Comparison of ENCODE assay signal across 20 cellular contexts in genomic region chr12:68224613-68225285, GRCh38. TPM values are rescaled to one million over a fixed set of nuclear protein-coding genes. Genes with fewer than 3 reads are reported as not detected.
A peak's percentile ranks its signal among the peaks of the same experiment; 100 is the strongest.
DNase-seq lines count a peak whose midpoint lies in the region; ATAC-seq, FAIRE-seq and TF ChIP-seq lines count a peak whose summit lies in the region.
"Had no signal": no experiment of that assay in that cellular context is flagged by ENCODE, and none has a peak within 500 bp of the region (broad histone marks: within the 10 kb centered on the region; RNA-seq: fewer than 3 reads in every experiment).

No MANE protein-coding gene starts in this region.

- no peaks in the 10 kb centered on the region for H3K79me2 ChIP-seq in Loucy (ENCODE audit: insufficient read depth, low read length)

- H3K4me3 ChIP-seq in Loucy (ENCODE audit: low read length, poor library complexity, severe bottlenecking) (peak overlapping the region; percentile 57), bronchial epithelial cell (ENCODE audit: low read depth, low read length) (no peak overlapping the region), muscle layer of colon (ENCODE audit: low read depth in 1 of 2, low read length in 2 of 2) (no peak overlapping the region)
- H3K4me3 ChIP-seq: BLaER1 had no signal

- no peak overlapping the region for H2AFZ ChIP-seq in Loucy (ENCODE audit: low read length)

- H3K9me3 ChIP-seq in Loucy (ENCODE audit: insufficient read depth, low read depth, low read length) (no peaks in the 10 kb centered on the region), muscle layer of colon (ENCODE audit: low read length) (no peaks in the 10 kb centered on the region)
- H3K9me3 ChIP-seq: BLaER1 had no signal

- ATAC-seq in GM18870 (IDR thresholded peaks at IDR 0.05; ENCODE audit: unreplicated experiment): no peak
- ATAC-seq: Right ventricle myocardium inferior had no signal

- H3K4me1 ChIP-seq in Loucy (ENCODE audit: insufficient read depth, low read length, poor library complexity, severe bottlenecking) (peaks cover 40% of the 10 kb centered on the region), muscle layer of colon (ENCODE audit: insufficient read depth, low read length) (peaks cover 15% of the 10 kb centered on the region)
- H3K4me1 ChIP-seq: BLaER1 had no signal

- no peak for FAIRE-seq in bronchial epithelial cell (lab: Jason Lieb, UNC)
- FAIRE-seq: islet of Langerhans had no signal

- H3K36me3 ChIP-seq in Loucy (ENCODE audit: insufficient read depth, low read length): no peaks in the 10 kb centered on the region
- no peaks in the 10 kb centered on the region for H3K36me3 ChIP-seq in bronchial epithelial cell (ENCODE audit: control insufficient read depth, insufficient read depth, low read length)
- no peaks in the 10 kb centered on the region for H3K36me3 ChIP-seq in muscle layer of colon (ENCODE audit: insufficient read depth, low read length)
- H3K36me3 ChIP-seq: BLaER1 had no signal

- H3K27me3 ChIP-seq in Loucy (ENCODE audit: insufficient read depth, low read length, poor library complexity, severe bottlenecking): no peaks in the 10 kb centered on the region
- H3K27me3 ChIP-seq in bronchial epithelial cell (ENCODE audit: control insufficient read depth, insufficient read depth, low read length): no peaks in the 10 kb centered on the region
- no peaks in the 10 kb centered on the region for H3K27me3 ChIP-seq in muscle layer of colon (ENCODE audit: control insufficient read depth in 1 of 2, insufficient read depth in 2 of 2, low read length in 2 of 2)
- H3K27me3 ChIP-seq: BLaER1 had no signal

- H3K4me2 ChIP-seq in Loucy (ENCODE audit: low read depth, low read length, poor library complexity, severe bottlenecking): peak overlapping the region; percentile 70
- H3K4me2 ChIP-seq: BLaER1 had no signal

- DNase-seq in EH (ENCODE audit: low read depth): peak; percentile 86
- peak; percentile 87 for DNase-seq in bronchial epithelial cell (ENCODE audit: low read depth)
- no peak for DNase-seq in caudate nucleus (lab: John Stamatoyannopoulos, UW)
- DNase-seq in anterior cingulate cortex (lab: John Stamatoyannopoulos, UW): no peak
- DNase-seq: activated CD4-positive, alpha-beta T cell treated with anti-CD3 and anti-CD28 coated beads for 4 hours; activated T-cell treated with anti-CD3 and anti-CD28 coated beads, Interleukin-2, amount 50 U/mL, for 48 hours; amniotic stem cell; DMS153; effector CD8-positive, alpha-beta T cell; stimulated activated naive CD8-positive, alpha-beta T cell treated with anti-CD3 and anti-CD28 coated beads, Interleukin-15, Interleukin-2, amounts not matched to agents 100 U/mL and 50 U/mL, for 24 hours; T-helper 9 cell had no signal

- H3F3A ChIP-seq in Loucy (ENCODE audit: low read depth): peaks cover 4% of the 10 kb centered on the region; the same call in 1 of the 2 replicates

- H3K9me2 ChIP-seq in Loucy (replicated peaks; ENCODE audit: low read depth, low read length): no peaks in the 10 kb centered on the region

- no peak for TF ChIP-seq CTCF in Loucy (conservative IDR thresholded peaks at IDR 0.05; ENCODE audit: low read length)
- no peak for TF ChIP-seq CTCF in bronchial epithelial cell (IDR thresholded peaks at IDR 0.05; ENCODE audit: insufficient read depth, low read length, severe bottlenecking)

- peak overlapping the region; percentile 5 for H3K27ac ChIP-seq in muscle layer of colon (ENCODE audit: low read depth, low read length)
- no peak overlapping the region for H3K27ac ChIP-seq in caudate nucleus (ENCODE audit: low read depth, low read length)
- H3K27ac ChIP-seq: BLaER1 had no signal

- H3K9ac ChIP-seq in Loucy (ENCODE audit: low read depth, low read length, poor library complexity, severe bottlenecking): peak overlapping the region; percentile 64
- no peak overlapping the region for H3K9ac ChIP-seq in muscle layer of colon (ENCODE audit: low read length)
- H3K9ac ChIP-seq: BLaER1 had no signal

- no peaks in the 10 kb centered on the region for H4K20me1 ChIP-seq in Loucy (ENCODE audit: insufficient read depth, low read length, poor library complexity, severe bottlenecking)
- H4K20me1 ChIP-seq: BLaER1 had no signal

RNA-seq across cellular contexts. Expression of gene IL26, which starts 0.9 kb away (rescaled TPM):
- not detected in 2 replicates for total RNA-seq in bronchial epithelial cell
- total RNA-seq: H4, omental fat pad, Right ventricle myocardium inferior, ureter had no signal

RNA-seq across cellular contexts. Expression of gene IL22, which starts 28.7 kb away (rescaled TPM):
- not detected in 2 replicates for total RNA-seq in bronchial epithelial cell
- total RNA-seq: H4, omental fat pad, Right ventricle myocardium inferior, ureter had no signal

Comparison
In these comparisons a context has a peak if more than half of its experiments do, and no peak if none do; other contexts are left out.
1. DNase-seq: peak in EH (single experiment) and bronchial epithelial cell (single experiment); none in caudate nucleus (0 of 61) and anterior cingulate cortex (0 of 58).